In genomic region chr3:148707596-148708386, GRCh38 we compare ENCODE assay signal across 28 cellular contexts. TPM values are rescaled to one million over a fixed set of nuclear protein-coding genes. Genes with fewer than 3 reads are reported as not detected.
A peak's percentile ranks its signal among the peaks of the same experiment; 100 is the strongest.
DNase-seq lines count a peak whose midpoint lies in the region; ATAC-seq and TF ChIP-seq lines count a peak whose summit lies in the region.
"Had no signal": no experiment of that assay in that cellular context is flagged by ENCODE, and none has a peak within 500 bp of the region (broad histone marks: within the 10 kb centered on the region; RNA-seq: fewer than 3 reads in every experiment).

No MANE protein-coding gene starts in this region.

- H3K36me3 ChIP-seq in PC-9 (ENCODE audit: low read depth) (no peaks in the 10 kb centered on the region), right lobe of liver (no peaks in the 10 kb centered on the region)
- H3K36me3 ChIP-seq: BE2C, upper lobe of left lung had no signal

- no peaks in the 10 kb centered on the region for H4K20me1 ChIP-seq in PC-9 (ENCODE audit: insufficient read depth)

- no peaks in the 10 kb centered on the region for H3F3A ChIP-seq in PC-9 (ENCODE audit: insufficient read depth, low read depth)

- BruUV-seq in PC-9 (replicated peaks; lab: Mats Ljungman, UMichigan), result no TSS peak

- peak overlapping the region; percentile 4; the same call in 1 of the 2 replicates for H2AFZ ChIP-seq in PC-9

- H3K4me2 ChIP-seq in PC-9, result no peak overlapping the region
- H3K4me2 ChIP-seq: A549 had no signal

- CTCF ChIA-PET in PC-9 (lab: Charles Lee), result no interaction called here

- no peak for TF ChIP-seq POLR2A in right lobe of liver (IDR thresholded peaks at IDR 0.05)

- H3K27ac ChIP-seq in PC-9 (no peak overlapping the region), right lobe of liver (peak overlapping the region in 2 of 3 donors; percentile 53 to 77)
- H3K27ac ChIP-seq: A549, dorsolateral prefrontal cortex, psoas muscle, skin epidermis, upper lobe of left lung had no signal

- TF ChIP-seq CTCF in PC-9 (conservative IDR thresholded peaks at IDR 0.05) (no peak), right lobe of liver (IDR thresholded peaks at IDR 0.05) (no peak)

- H3K79me2 ChIP-seq in PC-9 (ENCODE audit: low read depth), result no peaks in the 10 kb centered on the region

- 64% methylated on average over 5 of the region's 5 CpGs for WGBS in right lobe of liver (ENCODE audit: insufficient coverage, low coverage, low lambda C conversion rate, missing lambda C conversion rate)

- DNase-seq in A172 (ENCODE audit: low spot score), result peak; percentile 11
- DNase-seq in ELR (ENCODE audit: low read depth), result peak; percentile 86
- no peak for DNase-seq in PC-9
- no peak for DNase-seq in right lobe of liver
- no peak for DNase-seq in activated CD4-positive, alpha-beta T cell treated with anti-CD3 and anti-CD28 coated beads for 48 hours
- no peak for DNase-seq in CD1c-positive myeloid dendritic cell (ENCODE audit: extremely low spot score)
- DNase-seq: activated B cell treated with CpG ODN at 0.5 μM for 24 hours; activated CD4-positive, alpha-beta T cell treated with anti-CD3 and anti-CD28 coated beads, Interleukin-2, amount 50 U/mL, for 4 hours; activated CD8-positive, alpha-beta memory T cell treated with anti-CD3 and anti-CD28 coated beads, Interleukin-2, amount 50 U/mL, for 4 hours; BE2C; Caco-2; dorsolateral prefrontal cortex; KBM-7; kidney; NCI-H1436; NCI-H510A treated with DMSO at 0.1 percent for 48 hours; psoas muscle; stimulated activated CD4-positive, alpha-beta T cell treated with anti-CD3 and anti-CD28 coated beads, Interleukin-1b, Interleukin-23, amount 100 ng/mL, for 48 hours; SW 1271; T1000; upper lobe of left lung had no signal

- H3K4me1 ChIP-seq in PC-9 (replicated peaks; ENCODE audit: insufficient read depth) (no peaks in the 10 kb centered on the region), right lobe of liver (peaks cover 0 to 44% (median 22%) of the 10 kb centered on the region in 4 donors)
- H3K4me1 ChIP-seq: A549, BE2C, Caco-2, psoas muscle, upper lobe of left lung had no signal

- H3K9me3 ChIP-seq in PC-9 (ENCODE audit: insufficient read depth, low read depth), result no peaks in the 10 kb centered on the region
- no peaks in the 10 kb centered on the region for H3K9me3 ChIP-seq in right lobe of liver
- H3K9me3 ChIP-seq: A549, BE2C, Caco-2, psoas muscle, upper lobe of left lung had no signal

- H3K27me3 ChIP-seq in PC-9 (ENCODE audit: insufficient read depth, low read depth) (no peaks in the 10 kb centered on the region), right lobe of liver (no peaks in the 10 kb centered on the region)
- H3K27me3 ChIP-seq: upper lobe of left lung had no signal

- H3K9me2 ChIP-seq in PC-9 (ENCODE audit: insufficient read depth), result no peaks in the 10 kb centered on the region

- intact Hi-C loops in PC-9 (cut with micrococcal nuclease; ENCODE audit: unreplicated experiment), result no loop called here
- intact Hi-C loops in right lobe of liver (cut with DNase I), result no loop called here

- ATAC-seq in right lobe of liver, result peak in 1 of 4 donors; percentile 8
- no peak for ATAC-seq in GM18870 (IDR thresholded peaks at IDR 0.05; ENCODE audit: unreplicated experiment)
- no peak for ATAC-seq in HG03196 (IDR thresholded peaks at IDR 0.05; ENCODE audit: unreplicated experiment)
- ATAC-seq: A549; activated naive CD4-positive, alpha-beta T cell treated with anti-CD3 and anti-CD28 coated beads, Interleukin-2, amount 50 U/mL, for 72 hours; psoas muscle had no signal

- POLR2A ChIA-PET in PC-9 (lab: Charles Lee; ENCODE audit: unreplicated experiment), result interaction anchor here (0.6 kb wide), 1 partner anchor 59 kb away, joined by 6 read pairs; no protein-coding TSS in a partner anchor

- H3K4me3 ChIP-seq in PC-9, result no peak overlapping the region
- no peak overlapping the region for H3K4me3 ChIP-seq in right lobe of liver
- H3K4me3 ChIP-seq: A549, dorsolateral prefrontal cortex, lung, psoas muscle, skin epidermis, upper lobe of left lung had no signal

RNA-seq across cellular contexts. Expression of gene AGTR1, which starts 10.1 kb away (rescaled TPM):
- not detected in 2 replicates for total RNA-seq in A172 (2014; rRNA removed; shearing (Covaris generic))
- total RNA-seq in PC-9 (2021) (not detected in 2 replicates), right lobe of liver (10 to 100 TPM; 23.9 to 46.5 (median 36.3) TPM)
- total RNA-seq: activated B cell treated with CpG ODN at 0.5 μM for 24 hours; activated naive CD4-positive, alpha-beta T cell treated with anti-CD3 and anti-CD28 coated beads, Interleukin-2, amount 50 U/mL, for 72 hours; activated T-helper 2 cell treated with anti-CD3 and anti-CD28 coated beads, Interferon-gamma antibody, Interleukin-2, Interleukin-4, amounts not matched to agents 10 μg/mL and 5 μg/mL and 100 μg/mL, durations not matched to agents 14 hours and 24 hours and 36 hours; Caco-2 had no signal

Comparison
In these comparisons a context has a peak if more than half of its experiments do, and no peak if none do; other contexts are left out.
1. DNase-seq: peak in A172 (single experiment) and ELR (single experiment); none in PC-9 (0 of 2), right lobe of liver (0 of 3), activated CD4-positive, alpha-beta T cell treated with anti-CD3 and anti-CD28 coated beads for 48 hours (single experiment) and CD1c-positive myeloid dendritic cell (single experiment).
2. RNA of gene AGTR1, which starts 10.1 kb away (total RNA-seq): 23.9 to 46.5 TPM in right lobe of liver; not detected in A172 and not detected in PC-9; every median in the first group is over 10 times any median in the second.